In genomic region chr20:42598586-42598985, GRCh38 we compare ENCODE assay signal across 20 cellular contexts.
"Had no signal": no experiment of that assay in that cellular context is flagged by ENCODE, and none has a peak within 500 bp of the region (broad histone marks: within the 10 kb centered on the region; RNA-seq: fewer than 3 reads in every experiment).

No MANE protein-coding gene starts in this region.

- DNase-seq: activated B cell treated with CpG ODN at 0.5 μM for 24 hours; activated CD4-positive, alpha-beta memory T cell treated with anti-CD3 and anti-CD28 coated beads for 36 hours; activated CD4-positive, alpha-beta T cell treated with anti-CD3 and anti-CD28 coated beads, Interleukin-2, amount 10 ng/mL, durations not matched to agents 7 days and 5 days; activated gamma-delta T cell treated with Interleukin-2 at 50 U/mL for 16 hours; activated naive CD4-positive, alpha-beta T cell treated with anti-CD3 and anti-CD28 coated beads, Interleukin-2, amount 10 ng/mL, durations not matched to agents 7 days and 5 days; activated naive CD8-positive, alpha-beta T cell treated with anti-CD3 and anti-CD28 coated beads for 36 hours; activated T-cell treated with anti-CD3 and anti-CD28 coated beads for 4 hours; activated T-cell treated with anti-CD3 and anti-CD28 coated beads, Interleukin-2, amount 50 U/mL, for 48 hours; brain microvascular endothelial cell; NCI-H1048; NCI-H146; NCI-H187 treated with DMSO at 0.1 percent for 48 hours; NCI-H2081 treated with DMSO at 0.1 percent for 48 hours; NCI-H526 treated with DMSO at 0.1 percent for 48 hours; NCI-H82; Peyer's patch; Right ventricle myocardium superior; SK-N-SH; SW 1271; T-helper 9 cell had no signal
